11 cellular contexts compared by ENCODE assay signal in genomic region chr3:140292684-140293083, GRCh38.
DNase-seq lines count a peak whose midpoint lies in the region; ATAC-seq and TF ChIP-seq lines count a peak whose summit lies in the region.
"Had no signal": no experiment of that assay in that cellular context is flagged by ENCODE, and none has a peak within 500 bp of the region (broad histone marks: within the 10 kb centered on the region; RNA-seq: fewer than 3 reads in every experiment).

No MANE protein-coding gene starts in this region.

- POLR2A ChIA-PET in OCI-LY7 (lab: Charles Lee), result no interaction called here

- no peaks in the 10 kb centered on the region for H4K20me1 ChIP-seq in OCI-LY7 (ENCODE audit: insufficient read depth, low read length)

- intact Hi-C loops in left ventricle myocardium inferior (cut with micrococcal nuclease), result no loop called here
- intact Hi-C loops in OCI-LY7 (cut with micrococcal nuclease; ENCODE audit: unreplicated experiment), result no loop called here

- H3K4me2 ChIP-seq in OCI-LY7 (ENCODE audit: low read length), result no peak overlapping the region

- no peaks in the 10 kb centered on the region for H3K4me1 ChIP-seq in left ventricle myocardium inferior
- no peaks in the 10 kb centered on the region for H3K4me1 ChIP-seq in OCI-LY7 (ENCODE audit: insufficient read depth, low read length, poor library complexity, severe bottlenecking)

- BruUV-seq in OCI-LY7 (replicated peaks; lab: Mats Ljungman, UMichigan), result no TSS peak

- H3K27ac ChIP-seq in left ventricle myocardium inferior (replicated peaks) (no peak overlapping the region), OCI-LY7 (ENCODE audit: low read depth, low read length, poor library complexity, severe bottlenecking) (no peak overlapping the region)

- H3K27me3 ChIP-seq in left ventricle myocardium inferior (ENCODE audit: low read depth), result peaks cover 10% of the 10 kb centered on the region

- CTCF ChIA-PET in OCI-LY7 (lab: Charles Lee; ENCODE audit: unreplicated experiment), result no interaction called here

- H3K9me2 ChIP-seq in OCI-LY7 (ENCODE audit: insufficient read depth, low read length), result no peaks in the 10 kb centered on the region

- no peak overlapping the region for H2AFZ ChIP-seq in OCI-LY7 (ENCODE audit: low read length)

- TF ChIP-seq CTCF in left ventricle myocardium inferior (IDR thresholded peaks at IDR 0.05; ENCODE audit: borderline replicate concordance), result no peak
- no peak for TF ChIP-seq CTCF in OCI-LY7 (conservative IDR thresholded peaks at IDR 0.05; ENCODE audit: low read length)

- no peak overlapping the region for H3K4me3 ChIP-seq in left ventricle myocardium inferior
- H3K4me3 ChIP-seq in OCI-LY7 (ENCODE audit: low read depth, low read length, poor library complexity, severe bottlenecking), result no peak overlapping the region

- H3K9me3 ChIP-seq in left ventricle myocardium inferior (replicated peaks) (no peaks in the 10 kb centered on the region), OCI-LY7 (ENCODE audit: low read length) (no peaks in the 10 kb centered on the region)

- H3K79me2 ChIP-seq in OCI-LY7 (ENCODE audit: insufficient read depth, low read depth, low read length), result no peaks in the 10 kb centered on the region

- no peak for ATAC-seq in HG02588 (IDR thresholded peaks at IDR 0.05; ENCODE audit: unreplicated experiment)
- ATAC-seq in HG02870 (IDR thresholded peaks at IDR 0.05; ENCODE audit: unreplicated experiment), result no peak

- DNase-seq in H4 (ENCODE audit: low spot score) (peak; percentile 99), astrocyte of the hippocampus (ENCODE audit: low read depth, low spot score) (peak; percentile 82), left ventricle myocardium inferior (peak; percentile 58), smooth muscle cell of the brain vasculature (ENCODE audit: low read depth, low spot score) (peak; percentile 31), OCI-LY7 (ENCODE audit: low spot score) (no peak)
- no peak for DNase-seq in stimulated activated CD4-positive, alpha-beta T cell treated with anti-CD3 and anti-CD28 coated beads, Interleukin-2, amount 100 ng/mL, for 24 hours
- DNase-seq: immature natural killer cell, NCI-H1436, occipital lobe had no signal

- no peaks in the 10 kb centered on the region for H3K36me3 ChIP-seq in left ventricle myocardium inferior
- H3K36me3 ChIP-seq in OCI-LY7 (ENCODE audit: insufficient read depth, low read length), result no peaks in the 10 kb centered on the region

Comparison
In these comparisons a context has a peak if more than half of its experiments do, and no peak if none do; other contexts are left out.
1. DNase-seq: peak in H4 (single experiment), astrocyte of the hippocampus (single experiment), left ventricle myocardium inferior (single experiment) and smooth muscle cell of the brain vasculature (single experiment); none in OCI-LY7 (single experiment) and stimulated activated CD4-positive, alpha-beta T cell treated with anti-CD3 and anti-CD28 coated beads, Interleukin-2, amount 100 ng/mL, for 24 hours (0 of 2).